In the genomic region with DNA sequence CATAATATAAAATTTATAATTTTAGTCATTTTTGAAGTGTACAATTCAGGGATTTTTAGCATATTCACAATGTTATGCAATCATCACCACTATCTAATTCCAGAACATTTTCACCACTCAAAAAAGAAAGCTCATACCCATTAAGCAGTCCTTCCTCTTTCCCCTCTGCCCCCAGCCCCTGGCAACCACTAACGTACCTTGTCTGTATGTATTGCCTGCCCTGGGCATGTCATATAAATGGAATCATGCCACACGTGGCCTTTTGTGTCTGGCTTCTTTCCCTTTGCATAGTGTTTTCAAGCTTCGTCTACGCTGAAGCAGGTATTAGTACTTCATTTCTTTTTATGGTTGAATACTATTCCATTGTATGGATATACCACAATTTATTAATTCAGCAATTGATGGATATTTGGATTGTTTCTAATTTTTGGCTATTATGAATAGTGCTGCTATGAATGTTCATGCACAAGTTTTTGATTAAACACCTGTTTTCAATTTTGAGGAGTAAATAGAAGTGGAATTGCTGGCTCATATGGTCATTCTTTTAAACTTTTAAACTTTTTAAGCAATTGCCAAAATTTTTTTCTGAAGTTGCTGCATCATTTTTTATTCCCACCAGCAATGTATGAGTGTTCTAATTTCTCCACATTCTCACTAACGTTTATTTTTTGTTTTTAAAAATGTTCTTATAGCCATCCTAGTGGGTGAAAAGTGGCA, we compare ENCODE assay signal across 1 cellular context.
TF ChIP-seq lines count a peak whose summit lies in the region.

No MANE protein-coding gene starts in this region.

TF ChIP-seq in GM23338, 12 proteins besides CTCF, POLR2A, EP300 and RAD21 (continued from another document):
- TF ChIP-seq, protein P1, sequence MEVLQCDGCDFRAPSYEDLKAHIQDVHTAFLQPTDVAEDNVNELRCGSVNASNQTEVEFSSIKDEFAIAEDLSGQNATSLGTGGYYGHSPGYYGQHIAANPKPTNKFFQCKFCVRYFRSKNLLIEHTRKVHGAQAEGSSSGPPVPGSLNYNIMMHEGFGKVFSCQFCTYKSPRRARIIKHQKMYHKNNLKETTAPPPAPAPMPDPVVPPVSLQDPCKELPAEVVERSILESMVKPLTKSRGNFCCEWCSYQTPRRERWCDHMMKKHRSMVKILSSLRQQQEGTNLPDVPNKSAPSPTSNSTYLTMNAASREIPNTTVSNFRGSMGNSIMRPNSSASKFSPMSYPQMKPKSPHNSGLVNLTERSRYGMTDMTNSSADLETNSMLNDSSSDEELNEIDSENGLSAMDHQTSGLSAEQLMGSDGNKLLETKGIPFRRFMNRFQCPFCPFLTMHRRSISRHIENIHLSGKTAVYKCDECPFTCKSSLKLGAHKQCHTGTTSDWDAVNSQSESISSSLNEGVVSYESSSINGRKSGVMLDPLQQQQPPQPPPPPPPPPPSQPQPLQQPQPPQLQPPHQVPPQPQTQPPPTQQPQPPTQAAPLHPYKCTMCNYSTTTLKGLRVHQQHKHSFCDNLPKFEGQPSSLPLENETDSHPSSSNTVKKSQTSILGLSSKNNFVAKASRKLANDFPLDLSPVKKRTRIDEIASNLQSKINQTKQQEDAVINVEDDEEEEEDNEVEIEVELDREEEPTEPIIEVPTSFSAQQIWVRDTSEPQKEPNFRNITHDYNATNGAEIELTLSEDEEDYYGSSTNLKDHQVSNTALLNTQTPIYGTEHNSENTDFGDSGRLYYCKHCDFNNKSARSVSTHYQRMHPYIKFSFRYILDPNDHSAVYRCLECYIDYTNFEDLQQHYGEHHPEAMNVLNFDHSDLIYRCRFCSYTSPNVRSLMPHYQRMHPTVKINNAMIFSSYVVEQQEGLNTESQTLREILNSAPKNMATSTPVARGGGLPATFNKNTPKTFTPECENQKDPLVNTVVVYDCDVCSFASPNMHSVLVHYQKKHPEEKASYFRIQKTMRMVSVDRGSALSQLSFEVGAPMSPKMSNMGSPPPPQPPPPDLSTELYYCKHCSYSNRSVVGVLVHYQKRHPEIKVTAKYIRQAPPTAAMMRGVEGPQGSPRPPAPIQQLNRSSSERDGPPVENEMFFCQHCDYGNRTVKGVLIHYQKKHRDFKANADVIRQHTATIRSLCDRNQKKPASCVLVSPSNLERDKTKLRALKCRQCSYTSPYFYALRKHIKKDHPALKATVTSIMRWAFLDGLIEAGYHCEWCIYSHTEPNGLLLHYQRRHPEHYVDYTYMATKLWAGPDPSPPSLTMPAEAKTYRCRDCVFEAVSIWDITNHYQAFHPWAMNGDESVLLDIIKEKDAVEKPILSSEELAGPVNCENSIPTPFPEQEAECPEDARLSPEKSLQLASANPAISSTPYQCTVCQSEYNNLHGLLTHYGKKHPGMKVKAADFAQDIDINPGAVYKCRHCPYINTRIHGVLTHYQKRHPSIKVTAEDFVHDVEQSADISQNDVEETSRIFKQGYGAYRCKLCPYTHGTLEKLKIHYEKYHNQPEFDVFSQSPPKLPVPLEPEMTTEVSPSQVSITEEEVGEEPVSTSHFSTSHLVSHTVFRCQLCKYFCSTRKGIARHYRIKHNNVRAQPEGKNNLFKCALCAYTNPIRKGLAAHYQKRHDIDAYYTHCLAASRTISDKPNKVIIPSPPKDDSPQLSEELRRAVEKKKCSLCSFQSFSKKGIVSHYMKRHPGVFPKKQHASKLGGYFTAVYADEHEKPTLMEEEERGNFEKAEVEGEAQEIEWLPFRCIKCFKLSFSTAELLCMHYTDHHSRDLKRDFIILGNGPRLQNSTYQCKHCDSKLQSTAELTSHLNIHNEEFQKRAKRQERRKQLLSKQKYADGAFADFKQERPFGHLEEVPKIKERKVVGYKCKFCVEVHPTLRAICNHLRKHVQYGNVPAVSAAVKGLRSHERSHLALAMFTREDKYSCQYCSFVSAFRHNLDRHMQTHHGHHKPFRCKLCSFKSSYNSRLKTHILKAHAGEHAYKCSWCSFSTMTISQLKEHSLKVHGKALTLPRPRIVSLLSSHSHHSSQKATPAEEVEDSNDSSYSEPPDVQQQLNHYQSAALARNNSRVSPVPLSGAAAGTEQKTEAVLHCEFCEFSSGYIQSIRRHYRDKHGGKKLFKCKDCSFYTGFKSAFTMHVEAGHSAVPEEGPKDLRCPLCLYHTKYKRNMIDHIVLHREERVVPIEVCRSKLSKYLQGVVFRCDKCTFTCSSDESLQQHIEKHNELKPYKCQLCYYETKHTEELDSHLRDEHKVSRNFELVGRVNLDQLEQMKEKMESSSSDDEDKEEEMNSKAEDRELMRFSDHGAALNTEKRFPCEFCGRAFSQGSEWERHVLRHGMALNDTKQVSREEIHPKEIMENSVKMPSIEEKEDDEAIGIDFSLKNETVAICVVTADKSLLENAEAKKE (CRISPR knock-in tag; IDR thresholded peaks at IDR 0.05), result no peak
- TF ChIP-seq ZNF114 (CRISPR knock-in tag; IDR thresholded peaks at IDR 0.05), result no peak
TF ChIP-seq in GM23338: peak in this region for 0.
